8 cellular contexts compared by ENCODE assay signal in the genomic region with DNA sequence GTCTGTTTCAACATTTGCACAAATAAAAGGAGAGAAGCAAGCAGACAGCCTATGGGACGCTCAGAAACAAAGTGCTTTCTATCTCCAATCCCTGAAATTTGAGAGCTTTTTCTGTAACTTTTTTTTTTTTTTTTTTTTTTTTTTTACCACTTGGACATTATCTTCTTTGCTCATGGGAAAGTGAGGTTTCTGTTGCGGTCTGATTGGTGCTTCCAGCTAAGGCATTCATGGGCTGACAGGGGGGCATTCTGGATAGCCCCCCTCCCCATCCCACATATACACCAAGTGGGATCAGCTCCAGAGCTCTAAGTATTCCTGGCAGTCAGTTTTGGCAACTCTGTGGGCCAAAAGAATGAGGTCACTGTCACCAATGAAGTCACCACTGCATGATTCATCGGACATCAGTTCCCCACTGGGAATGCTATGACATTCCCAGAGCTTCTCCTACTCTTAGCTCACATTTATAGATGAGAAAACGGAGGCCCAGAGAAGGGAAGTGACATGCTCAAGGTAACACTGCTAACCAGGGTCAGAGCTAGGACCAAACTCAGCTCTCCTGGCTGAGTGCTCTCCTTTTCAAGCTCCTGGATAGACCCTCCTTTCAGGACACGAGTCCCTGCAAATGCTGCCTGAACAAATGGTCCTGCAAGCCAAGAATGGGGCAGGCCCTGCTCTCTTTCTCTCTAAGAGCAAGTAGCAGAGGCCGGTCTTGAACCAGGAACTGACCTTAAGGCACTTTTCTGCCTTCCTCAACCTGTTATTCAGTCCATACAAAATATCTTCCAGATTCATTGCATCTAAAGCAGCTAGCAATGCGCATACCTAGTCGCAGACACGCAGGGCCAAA. TPM values are rescaled to one million over a fixed set of nuclear protein-coding genes. Genes with fewer than 3 reads are reported as not detected.
DNase-seq lines count a peak whose midpoint lies in the region; ATAC-seq lines count a peak whose summit lies in the region.

No MANE protein-coding gene starts in this region.

- peaks cover 66% of the 10 kb centered on the region for H3K4me1 Mint-ChIP-seq in activated CD4-positive, alpha-beta T cell treated with anti-CD3 and anti-CD28 coated beads for 36 hours
- H3K4me1 Mint-ChIP-seq in activated naive CD8-positive, alpha-beta T cell treated with anti-CD3 and anti-CD28 coated beads, Interleukin-2, amount 50 U/mL, for 24 hours: peaks cover 76% of the 10 kb centered on the region
- peaks cover 80% of the 10 kb centered on the region for H3K4me1 Mint-ChIP-seq in stimulated activated naive CD8-positive, alpha-beta T cell treated with anti-CD3 and anti-CD28 coated beads, Interleukin-15, amount 100 ng/mL, for 72 hours

- DNase-seq in activated CD4-positive, alpha-beta T cell treated with anti-CD3 and anti-CD28 coated beads for 36 hours: no peak
- no peak for DNase-seq in activated CD4-positive, alpha-beta T cell treated with anti-CD3 and anti-CD28 coated beads for 4 hours
- no peak for DNase-seq in activated naive CD8-positive, alpha-beta T cell treated with anti-CD3 and anti-CD28 coated beads, Interleukin-2, amount 50 U/mL, for 24 hours
- peak in 2 of 3 donors; percentile 58 to 71 for DNase-seq in right cardiac atrium
- no peak for DNase-seq in stimulated activated naive CD8-positive, alpha-beta T cell treated with anti-CD3 and anti-CD28 coated beads, Interleukin-15, amount 100 ng/mL, for 72 hours
- no peak for DNase-seq in stimulated activated CD4-positive, alpha-beta T cell treated with anti-CD3 and anti-CD28 coated beads, Interleukin-4, amount 100 ng/mL, for 24 hours
- DNase-seq in stimulated activated CD4-positive, alpha-beta T cell treated with anti-CD3 and anti-CD28 coated beads, Interleukin-2, amount 100 ng/mL, for 48 hours: no peak
- no peak for DNase-seq in stimulated activated naive CD4-positive, alpha-beta T cell (lab: John Stamatoyannopoulos, UW)

- peaks cover 22% of the 10 kb centered on the region for H3K4me1 ChIP-seq in right cardiac atrium (ENCODE audit: control insufficient read depth, insufficient read depth, low read length)

- H3K4me3 Mint-ChIP-seq in activated CD4-positive, alpha-beta T cell treated with anti-CD3 and anti-CD28 coated beads for 36 hours: peak overlapping the region; percentile 77
- peak overlapping the region; percentile 87 for H3K4me3 Mint-ChIP-seq in activated naive CD8-positive, alpha-beta T cell treated with anti-CD3 and anti-CD28 coated beads, Interleukin-2, amount 50 U/mL, for 24 hours
- H3K4me3 Mint-ChIP-seq in stimulated activated naive CD8-positive, alpha-beta T cell treated with anti-CD3 and anti-CD28 coated beads, Interleukin-15, amount 100 ng/mL, for 72 hours: peak overlapping the region; percentile 81 to 98

- no peaks in the 10 kb centered on the region for H3K36me3 Mint-ChIP-seq in activated CD4-positive, alpha-beta T cell treated with anti-CD3 and anti-CD28 coated beads for 36 hours (ENCODE audit: low read depth)
- no peaks in the 10 kb centered on the region for H3K36me3 Mint-ChIP-seq in activated naive CD8-positive, alpha-beta T cell treated with anti-CD3 and anti-CD28 coated beads, Interleukin-2, amount 50 U/mL, for 24 hours (ENCODE audit: low read depth)

- POLR2A ChIA-PET in activated CD4-positive, alpha-beta T cell treated with anti-CD3 and anti-CD28 coated beads for 36 hours (lab: Charles Lee): no interaction called here

- peak overlapping the region; percentile 22 for H3K27ac Mint-ChIP-seq in activated CD4-positive, alpha-beta T cell treated with anti-CD3 and anti-CD28 coated beads for 36 hours
- H3K27ac Mint-ChIP-seq in activated naive CD8-positive, alpha-beta T cell treated with anti-CD3 and anti-CD28 coated beads, Interleukin-2, amount 50 U/mL, for 24 hours: no peak overlapping the region
- H3K27ac Mint-ChIP-seq in stimulated activated naive CD8-positive, alpha-beta T cell treated with anti-CD3 and anti-CD28 coated beads, Interleukin-15, amount 100 ng/mL, for 72 hours: peak overlapping the region in 1 of 2 donors; percentile 69

- WGBS in right cardiac atrium: 46% methylated on average over 9 of the region's 9 CpGs

- ATAC-seq in activated CD4-positive, alpha-beta T cell treated with anti-CD3 and anti-CD28 coated beads for 36 hours: no peak
- ATAC-seq in activated naive CD8-positive, alpha-beta T cell treated with anti-CD3 and anti-CD28 coated beads, Interleukin-2, amount 50 U/mL, for 24 hours: no peak
- ATAC-seq in right cardiac atrium: peak; percentile 6 to 25
- ATAC-seq in stimulated activated naive CD8-positive, alpha-beta T cell treated with anti-CD3 and anti-CD28 coated beads, Interleukin-15, amount 100 ng/mL, for 72 hours: no peak

- H3K27me3 ChIP-seq in right cardiac atrium (ENCODE audit: control insufficient read depth, insufficient read depth): no peaks in the 10 kb centered on the region

- no peaks in the 10 kb centered on the region for H3K27me3 Mint-ChIP-seq in activated CD4-positive, alpha-beta T cell treated with anti-CD3 and anti-CD28 coated beads for 36 hours
- no peaks in the 10 kb centered on the region for H3K27me3 Mint-ChIP-seq in activated naive CD8-positive, alpha-beta T cell treated with anti-CD3 and anti-CD28 coated beads, Interleukin-2, amount 50 U/mL, for 24 hours
- H3K27me3 Mint-ChIP-seq in stimulated activated naive CD8-positive, alpha-beta T cell treated with anti-CD3 and anti-CD28 coated beads, Interleukin-15, amount 100 ng/mL, for 72 hours: no peaks in the 10 kb centered on the region

- H3K9me3 Mint-ChIP-seq in activated CD4-positive, alpha-beta T cell treated with anti-CD3 and anti-CD28 coated beads for 36 hours (ENCODE audit: low read depth): no peaks in the 10 kb centered on the region
- H3K9me3 Mint-ChIP-seq in activated naive CD8-positive, alpha-beta T cell treated with anti-CD3 and anti-CD28 coated beads, Interleukin-2, amount 50 U/mL, for 24 hours: no peaks in the 10 kb centered on the region
- no peaks in the 10 kb centered on the region for H3K9me3 Mint-ChIP-seq in stimulated activated naive CD8-positive, alpha-beta T cell treated with anti-CD3 and anti-CD28 coated beads, Interleukin-15, amount 100 ng/mL, for 72 hours

- intact Hi-C loops in activated CD4-positive, alpha-beta T cell treated with anti-CD3 and anti-CD28 coated beads for 36 hours (cut with DNase I, micrococcal nuclease): no loop called here
- intact Hi-C loops in right cardiac atrium (cut with DNase I): no loop called here

- CTCF ChIA-PET in activated CD4-positive, alpha-beta T cell treated with anti-CD3 and anti-CD28 coated beads for 36 hours (lab: Charles Lee): interaction anchor here (0.6 to 1.3 kb wide), 8 partner anchors 14 to 675 kb away, joined by 3 to 4 read pairs (median 3); no protein-coding TSS in a partner anchor

- H3K4me3 ChIP-seq in right cardiac atrium (ENCODE audit: low read length): no peak overlapping the region

- no peaks in the 10 kb centered on the region for H3K9me3 ChIP-seq in right cardiac atrium (ENCODE audit: control insufficient read depth, low read length)

- peak overlapping the region; percentile 91 for H3K27ac ChIP-seq in right cardiac atrium (ENCODE audit: low read length)

RNA-seq across cellular contexts. Expression of a gene that starts 1.6 kb away (rescaled TPM):
- 10 to 100 TPM in 1 of 2 experiments, 1 to 10 TPM in 1; 9.7 to 17.0 TPM for total RNA-seq in activated CD4-positive, alpha-beta T cell treated with anti-CD3 and anti-CD28 coated beads for 36 hours
- total RNA-seq in right cardiac atrium: 100 to 1,000 TPM; 144 to 169 (median 162) TPM
- polyA plus RNA-seq in right cardiac atrium: 103 TPM

RNA-seq across cellular contexts. Expression of a gene that starts 1.7 kb away (rescaled TPM):
- 1 to 10 TPM; 7.0 to 7.9 TPM for total RNA-seq in activated CD4-positive, alpha-beta T cell treated with anti-CD3 and anti-CD28 coated beads for 36 hours
- total RNA-seq in right cardiac atrium: 1 to 10 TPM; 3.4 to 7.0 (median 6.3) TPM
- polyA plus RNA-seq in right cardiac atrium: 3.5 TPM

Comparison
In these comparisons a context has a peak if more than half of its experiments do, and no peak if none do; other contexts are left out.
1. ATAC-seq: peak in right cardiac atrium (2 of 2); none in activated CD4-positive, alpha-beta T cell treated with anti-CD3 and anti-CD28 coated beads for 36 hours (single experiment), activated naive CD8-positive, alpha-beta T cell treated with anti-CD3 and anti-CD28 coated beads, Interleukin-2, amount 50 U/mL, for 24 hours (single experiment) and stimulated activated naive CD8-positive, alpha-beta T cell treated with anti-CD3 and anti-CD28 coated beads, Interleukin-15, amount 100 ng/mL, for 72 hours (single experiment).
2. DNase-seq: peak in right cardiac atrium (2 of 3); none in activated CD4-positive, alpha-beta T cell treated with anti-CD3 and anti-CD28 coated beads for 36 hours (single experiment), activated CD4-positive, alpha-beta T cell treated with anti-CD3 and anti-CD28 coated beads for 4 hours (0 of 2), activated naive CD8-positive, alpha-beta T cell treated with anti-CD3 and anti-CD28 coated beads, Interleukin-2, amount 50 U/mL, for 24 hours (single experiment), stimulated activated naive CD8-positive, alpha-beta T cell treated with anti-CD3 and anti-CD28 coated beads, Interleukin-15, amount 100 ng/mL, for 72 hours (0 of 2), stimulated activated CD4-positive, alpha-beta T cell treated with anti-CD3 and anti-CD28 coated beads, Interleukin-4, amount 100 ng/mL, for 24 hours (single experiment), stimulated activated CD4-positive, alpha-beta T cell treated with anti-CD3 and anti-CD28 coated beads, Interleukin-2, amount 100 ng/mL, for 48 hours (0 of 2) and stimulated activated naive CD4-positive, alpha-beta T cell (0 of 6).
3. RNA of a gene that starts 1.6 kb away (total RNA-seq): 144 to 169 TPM in right cardiac atrium; 9.7 to 17.0 TPM in activated CD4-positive, alpha-beta T cell treated with anti-CD3 and anti-CD28 coated beads for 36 hours; every median in the first group is over 4 times any median in the second.
4. Peak in every context shown above with its lines, with median percentiles within 50 percentile points of each other: H3K4me3 Mint-ChIP-seq.